ENCODE assay signal across 9 cellular contexts in the genomic region with DNA sequence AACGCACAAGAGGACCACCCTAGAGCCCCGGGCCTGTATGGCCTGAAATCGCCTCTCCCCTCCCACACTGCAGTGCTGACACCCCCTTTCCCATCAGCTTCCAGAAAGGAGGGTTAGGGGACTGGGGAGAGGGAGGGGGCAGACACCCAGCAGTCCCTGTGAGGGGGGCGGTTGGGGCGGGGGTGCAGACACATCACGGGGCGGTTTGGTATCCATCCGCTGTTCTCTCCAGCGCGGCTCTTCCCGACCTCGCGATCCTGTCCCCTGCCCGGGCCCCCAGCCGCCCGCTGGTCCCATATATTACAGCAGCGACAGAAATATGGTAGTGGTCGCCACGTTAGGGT. TPM values are rescaled to one million over a fixed set of nuclear protein-coding genes. Genes with fewer than 3 reads are reported as not detected.
DNase-seq lines count a peak whose midpoint lies in the region; ATAC-seq, FAIRE-seq and TF ChIP-seq lines count a peak whose summit lies in the region.
"Had no signal": no experiment of that assay in that cellular context is flagged by ENCODE, and none has a peak within 500 bp of the region (broad histone marks: within the 10 kb centered on the region; RNA-seq: fewer than 3 reads in every experiment).

No MANE protein-coding gene starts in this region.

- H3K9me3 ChIP-seq in H9 (ENCODE audit: control insufficient read depth, low read depth, low read length) (peaks cover 17% of the 10 kb centered on the region), iPS-18c (ENCODE audit: control insufficient read depth, insufficient read depth, low read length) (peaks cover 4% of the 10 kb centered on the region), skeletal muscle satellite cell (replicated peaks; ENCODE audit: low read length) (no peaks in the 10 kb centered on the region)

- H4K20me1 ChIP-seq in H9 (ENCODE audit: control insufficient read depth, insufficient read depth, insufficient read length), result no peaks in the 10 kb centered on the region

- H2AFZ ChIP-seq in H9 (ENCODE audit: low read length), result no peak overlapping the region

- no peaks in the 10 kb centered on the region for H3K4me1 ChIP-seq in H9 (ENCODE audit: insufficient read depth, low read length)
- H3K4me1 ChIP-seq in skeletal muscle satellite cell (ENCODE audit: control insufficient read depth, insufficient read depth, low read length), result no peaks in the 10 kb centered on the region

- H3K27me3 ChIP-seq in H9 (ENCODE audit: insufficient read depth, low read length), result no peaks in the 10 kb centered on the region; the same call in 1 of the 2 replicates
- H3K27me3 ChIP-seq in skeletal muscle satellite cell (ENCODE audit: control insufficient read depth, insufficient read depth, low read length), result peaks cover 8% of the 10 kb centered on the region

- H3K27ac ChIP-seq in H9 (ENCODE audit: insufficient read length, low read depth, low read length) (no peak overlapping the region), angular gyrus (ENCODE audit: low read depth, low read length) (peak overlapping the region; percentile 90)

- no peak overlapping the region for H4K91ac ChIP-seq in H9 (ENCODE audit: insufficient read length, low read depth, low read length)

- peak overlapping the region; percentile 86 to 89 for H3K4me3 Mint-ChIP-seq in H9

- H3K79me1 ChIP-seq in H9 (ENCODE audit: insufficient read depth, low read depth, low read length, poor library complexity, severe bottlenecking), result no peaks in the 10 kb centered on the region

- no peak for TF ChIP-seq CTCF in H9 (conservative IDR thresholded peaks at IDR 0.05)

- H3K4me3 ChIP-seq in iPS-18c (ENCODE audit: insufficient read depth, low read depth, low read length), result peak overlapping the region; percentile 67; the same call in 1 of the 2 replicates
- peak overlapping the region; percentile 79 for H3K4me3 ChIP-seq in skeletal muscle satellite cell (ENCODE audit: low read length)

- H3K56ac ChIP-seq in H9 (ENCODE audit: insufficient read length, low read depth, low read length), result no peak overlapping the region

- peaks cover 20% of the 10 kb centered on the region for H3K27me3 Mint-ChIP-seq in H9 (ENCODE audit: low read depth)

- H2AK5ac ChIP-seq in H9 (ENCODE audit: insufficient read length, low read length), result no peak overlapping the region

- no peak overlapping the region for H2BK120ac ChIP-seq in H9 (ENCODE audit: low read depth, low read length, poor library complexity, severe bottlenecking)

- H3K4me2 ChIP-seq in H9 (ENCODE audit: insufficient read depth, insufficient read length, low read length), result peak overlapping the region; percentile 76
- peak overlapping the region; percentile 84 for H3K4me2 ChIP-seq in skeletal muscle satellite cell (ENCODE audit: low read length)

- H2BK12ac ChIP-seq in H9 (ENCODE audit: insufficient read length, low read depth, low read length), result no peak overlapping the region

- no peak for FAIRE-seq in urothelium cell line (lab: Jason Lieb, UNC)

- peak overlapping the region; percentile 50 for H3K18ac ChIP-seq in H9 (ENCODE audit: insufficient read length, low read depth, low read length)

- DNase-seq in H9 (no peak), urothelium cell line (ENCODE audit: low spot score) (no peak), cerebellar cortex (ENCODE audit: low spot score) (no peak), posterior vena cava (ENCODE audit: low spot score) (no peak)
- DNase-seq: cortex of kidney had no signal

- no peak overlapping the region for H3K14ac ChIP-seq in H9 (ENCODE audit: insufficient read depth, low read length)

- no peak overlapping the region for H2BK20ac ChIP-seq in H9 (ENCODE audit: low read depth, low read length, poor library complexity, severe bottlenecking)

- H3K9me3 Mint-ChIP-seq in H9, result peaks cover 62 to 70% of the 10 kb centered on the region in 2 experiments

- H4K5ac ChIP-seq in H9 (ENCODE audit: insufficient read length, low read depth, low read length), result no peak overlapping the region

- no peak overlapping the region for H3T11ph ChIP-seq in H9 (ENCODE audit: low read length)

- H3K27ac Mint-ChIP-seq in H9, result no peak overlapping the region

- ATAC-seq in HG03520 (IDR thresholded peaks at IDR 0.05; ENCODE audit: unreplicated experiment), result no peak

- no peak overlapping the region for H3K9ac ChIP-seq in H9 (ENCODE audit: extremely low read depth, insufficient read length, low read length)
- peak overlapping the region; percentile 81 for H3K9ac ChIP-seq in skeletal muscle satellite cell (ENCODE audit: low read depth, low read length)

- no peaks in the 10 kb centered on the region for H3K79me2 ChIP-seq in H9 (ENCODE audit: insufficient read depth, low read length)

- no peak overlapping the region for H2BK5ac ChIP-seq in H9 (ENCODE audit: insufficient read length, low read length)

- H3K4ac ChIP-seq in H9 (ENCODE audit: low read depth, low read length), result no peak overlapping the region

- H3K23me2 ChIP-seq in H9 (ENCODE audit: insufficient read length, low read depth, low read length, poor library complexity, severe bottlenecking), result peaks cover 4% of the 10 kb centered on the region

- H2BK15ac ChIP-seq in H9 (ENCODE audit: low read depth, low read length), result no peak overlapping the region

- H4K8ac ChIP-seq in H9 (replicated peaks; ENCODE audit: insufficient read length, low read depth, low read length), result no peak overlapping the region

- H3K36me3 Mint-ChIP-seq in H9 (ENCODE audit: insufficient read depth in 1 of 3, low read depth in 3 of 3), result peaks cover 13 to 27% (median 16%) of the 10 kb centered on the region in 3 experiments

- H3K36me3 ChIP-seq in skeletal muscle satellite cell (ENCODE audit: insufficient read depth, low read length), result no peaks in the 10 kb centered on the region

- H3K4me1 Mint-ChIP-seq in H9, result peaks cover 2% of the 10 kb centered on the region in 2 experiments; a peak in 1 of 4 replicates

- no CpG with 5 or more reads among the region's 19 CpGs for WGBS in H9 (ENCODE audit: extremely low coverage, insufficient read length, low lambda C conversion rate)

- intact Hi-C loops in posterior vena cava (cut with DNase I), result loop anchor here in 1 of 2 donors (5.0 kb wide), 1 partner anchor 1400 kb away; a partner anchor contains a TSS

- H3K23ac ChIP-seq in H9 (ENCODE audit: insufficient read length, low read depth, low read length), result no peak overlapping the region

RNA-seq across cellular contexts. Expression of a gene that starts 0.4 kb away (rescaled TPM):
- total RNA-seq in H9 (2021) (13.9 and 14.2 TPM in 2 replicates), posterior vena cava (10 to 100 TPM in 1 of 2 donors, 1 to 10 TPM in 1; 9.3 to 11.5 TPM)
- 10.5 and 14.2 TPM in 2 replicates for total RNA-seq in skeletal muscle satellite cell (2012; rRNA removed)

RNA-seq across cellular contexts. Expression of a gene that starts 8.7 kb away (rescaled TPM):
- 4.8 and 5.3 TPM in 2 replicates for total RNA-seq in H9 (2021)
- total RNA-seq in skeletal muscle satellite cell (2012; rRNA removed), result 3.1 and 3.3 TPM in 2 replicates
- total RNA-seq in posterior vena cava, result 1 to 10 TPM; 4.5 to 6.7 TPM
